ENCODE assay signal across 8 cellular contexts in the genomic region with DNA sequence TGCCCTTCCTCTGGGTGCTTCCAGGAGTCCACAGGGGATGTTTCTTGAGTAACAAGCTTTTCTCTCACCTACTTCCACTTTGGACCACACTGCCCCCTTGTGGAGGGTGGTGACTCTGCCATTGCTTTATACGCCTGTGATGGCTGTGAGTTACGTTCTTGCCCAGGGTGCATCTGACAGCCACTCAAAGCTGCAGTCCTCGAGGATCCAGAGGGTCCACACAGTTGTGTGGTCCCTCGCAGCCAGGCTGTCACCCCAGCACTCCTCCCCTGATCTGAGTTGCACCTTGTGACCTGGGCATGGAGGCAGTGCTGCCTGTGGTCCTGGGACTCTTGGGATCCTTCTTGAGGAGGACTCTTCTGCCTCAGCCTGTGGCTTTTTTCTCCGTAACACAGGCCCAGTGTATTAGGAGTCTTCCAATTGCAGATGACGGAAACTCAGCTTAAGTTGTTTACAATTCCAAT. TPM values are rescaled to one million over a fixed set of nuclear protein-coding genes. Genes with fewer than 3 reads are reported as not detected.
DNase-seq lines count a peak whose midpoint lies in the region; ATAC-seq and TF ChIP-seq lines count a peak whose summit lies in the region.

No MANE protein-coding gene starts in this region.

- H3K27me3 ChIP-seq in DND-41 (ENCODE audit: insufficient read depth, low read length, poor library complexity) (no peaks in the 10 kb centered on the region), thoracic aorta (replicated peaks; ENCODE audit: insufficient read depth) (no peaks in the 10 kb centered on the region)

- peak overlapping the region; percentile 64 for H2AFZ ChIP-seq in DND-41 (ENCODE audit: low read depth, low read length)

- no peak overlapping the region for H3K4me3 Mint-ChIP-seq in activated T-cell treated with anti-CD3 and anti-CD28 coated beads, Interleukin-2, amount 50 U/mL, for 72 hours

- peak; percentile 96 for ATAC-seq in DND-41 (ENCODE audit: insufficient read depth, low read depth)
- peak; percentile 78 for ATAC-seq in GM21786 (IDR thresholded peaks at IDR 0.05; ENCODE audit: unreplicated experiment)
- peak; percentile 91 to 92 for ATAC-seq in activated T-cell treated with anti-CD3 and anti-CD28 coated beads, Interleukin-2, amount 50 U/mL, for 72 hours (replicated peaks in 1 of 2)
- peak; percentile 76 for ATAC-seq in omental fat pad (ENCODE audit: low FRiP score)
- no peak for ATAC-seq in thoracic aorta (ENCODE audit: insufficient number of reproducible peaks, low FRiP score, low read depth)

- H3K27ac ChIP-seq in DND-41 (ENCODE audit: low read length) (no peak overlapping the region), thoracic aorta (no peak overlapping the region)

- H3K27me3 Mint-ChIP-seq in activated T-cell treated with anti-CD3 and anti-CD28 coated beads, Interleukin-2, amount 50 U/mL, for 72 hours (ENCODE audit: low read depth): peaks cover 9% of the 10 kb centered on the region

- no peaks in the 10 kb centered on the region for H3K9me3 ChIP-seq in DND-41 (ENCODE audit: insufficient read depth, low read length, severe bottlenecking)
- H3K9me3 ChIP-seq in thoracic aorta: no peaks in the 10 kb centered on the region

- peak; percentile 97 for TF ChIP-seq CTCF in DND-41 (IDR thresholded peaks at IDR 0.05; ENCODE audit: borderline replicate concordance, extremely low read depth, low read length, poor library complexity, severe bottlenecking)
- peak; percentile 91 for TF ChIP-seq CTCF in fibroblast of the aortic adventitia (IDR thresholded peaks at IDR 0.05; ENCODE audit: insufficient read depth, low read length)
- TF ChIP-seq CTCF in omental fat pad (IDR thresholded peaks at IDR 0.05): peak in 1 of 3 donors; percentile 16
- peak; percentile 84 for TF ChIP-seq CTCF in thoracic aorta (IDR thresholded peaks at IDR 0.05)

- H3K36me3 Mint-ChIP-seq in activated T-cell treated with anti-CD3 and anti-CD28 coated beads, Interleukin-2, amount 50 U/mL, for 72 hours (ENCODE audit: insufficient read depth in 2 of 2): no peaks in the 10 kb centered on the region

- H3K4me1 ChIP-seq in DND-41 (ENCODE audit: insufficient read depth, low read length) (peaks cover 3% of the 10 kb centered on the region), thoracic aorta (ENCODE audit: control insufficient read depth in 1 of 2, low read depth in 2 of 2) (peaks cover 8 to 21% of the 10 kb centered on the region in 2 donors)

- H3K79me2 ChIP-seq in DND-41 (ENCODE audit: insufficient read depth, low read length): no peaks in the 10 kb centered on the region

- H3K4me3 ChIP-seq in DND-41 (ENCODE audit: low read depth in 1 of 2, low read length in 2 of 2) (no peak overlapping the region), fibroblast of the aortic adventitia (ENCODE audit: low read depth, low read length) (no peak overlapping the region), thoracic aorta (no peak overlapping the region)

- H3K9me3 Mint-ChIP-seq in activated T-cell treated with anti-CD3 and anti-CD28 coated beads, Interleukin-2, amount 50 U/mL, for 72 hours: no peaks in the 10 kb centered on the region

- H3K9ac ChIP-seq in DND-41 (ENCODE audit: low read depth, low read length): no peak overlapping the region

- peak; percentile 82 for DNase-seq in DND-41
- peak; percentile 80 for DNase-seq in LHCN-M2 (ENCODE audit: low read depth)
- peak; percentile 80 for DNase-seq in RKO (ENCODE audit: low spot score)
- peak; percentile 84 to 89 for DNase-seq in activated T-cell treated with anti-CD3 and anti-CD28 coated beads, Interleukin-2, amount 50 U/mL, for 72 hours
- DNase-seq in fibroblast of the aortic adventitia (ENCODE audit: low read depth): peak; percentile 91
- DNase-seq in omental fat pad (ENCODE audit: low spot score): peak; percentile 84
- DNase-seq in thoracic aorta (ENCODE audit: low spot score): peak; percentile 39

- no peaks in the 10 kb centered on the region for H3K36me3 ChIP-seq in DND-41 (ENCODE audit: insufficient read depth, low read length)
- no peaks in the 10 kb centered on the region for H3K36me3 ChIP-seq in thoracic aorta

- H3K4me1 Mint-ChIP-seq in activated T-cell treated with anti-CD3 and anti-CD28 coated beads, Interleukin-2, amount 50 U/mL, for 72 hours (ENCODE audit: low read depth): no peaks in the 10 kb centered on the region

- H3K27ac Mint-ChIP-seq in activated T-cell treated with anti-CD3 and anti-CD28 coated beads, Interleukin-2, amount 50 U/mL, for 72 hours: no peak overlapping the region

- no peaks in the 10 kb centered on the region for H4K20me1 ChIP-seq in DND-41 (ENCODE audit: insufficient read depth, low read length)

- peak overlapping the region; percentile 46; the same call in 1 of the 2 replicates for H3K4me2 ChIP-seq in DND-41 (ENCODE audit: insufficient read depth, low read length)

RNA-seq across cellular contexts. Expression of a gene that starts 23.4 kb away (rescaled TPM):
- total RNA-seq in LHCN-M2 (2014; rRNA removed) (6.3 and 7.4 TPM in 2 replicates), fibroblast of the aortic adventitia (ENCODE audit: low replicate concordance) (under 0.01 TPM in 1 of 2 replicates, not detected in the other), omental fat pad (not detected), thoracic aorta (not detected)
- polyA plus RNA-seq in LHCN-M2 (2012): 3.4 TPM
- under 1 TPM; 0.12 to 0.16 TPM for total RNA-seq in activated T-cell treated with anti-CD3 and anti-CD28 coated beads, Interleukin-2, amount 50 U/mL, for 72 hours

RNA-seq across cellular contexts. Expression of a gene that starts 23.5 kb away (rescaled TPM):
- total RNA-seq in LHCN-M2 (2014; rRNA removed) (2.9 and 4.0 TPM in 2 replicates), fibroblast of the aortic adventitia (ENCODE audit: low replicate concordance) (not detected in 2 replicates), omental fat pad (not detected), thoracic aorta (not detected)
- polyA plus RNA-seq in LHCN-M2 (2012): 1.2 TPM
- total RNA-seq in activated T-cell treated with anti-CD3 and anti-CD28 coated beads, Interleukin-2, amount 50 U/mL, for 72 hours: not detected

Comparison
In these comparisons a context has a peak if more than half of its experiments do, and no peak if none do; other contexts are left out.
1. DNase-seq: peak in every context shown above with its lines; median percentile 91 in fibroblast of the aortic adventitia; 86 in activated T-cell treated with anti-CD3 and anti-CD28 coated beads, Interleukin-2, amount 50 U/mL, for 72 hours; 84 in omental fat pad; 82 in DND-41; 80 in LHCN-M2; 80 in RKO; 39 in thoracic aorta.